In the genomic region with DNA sequence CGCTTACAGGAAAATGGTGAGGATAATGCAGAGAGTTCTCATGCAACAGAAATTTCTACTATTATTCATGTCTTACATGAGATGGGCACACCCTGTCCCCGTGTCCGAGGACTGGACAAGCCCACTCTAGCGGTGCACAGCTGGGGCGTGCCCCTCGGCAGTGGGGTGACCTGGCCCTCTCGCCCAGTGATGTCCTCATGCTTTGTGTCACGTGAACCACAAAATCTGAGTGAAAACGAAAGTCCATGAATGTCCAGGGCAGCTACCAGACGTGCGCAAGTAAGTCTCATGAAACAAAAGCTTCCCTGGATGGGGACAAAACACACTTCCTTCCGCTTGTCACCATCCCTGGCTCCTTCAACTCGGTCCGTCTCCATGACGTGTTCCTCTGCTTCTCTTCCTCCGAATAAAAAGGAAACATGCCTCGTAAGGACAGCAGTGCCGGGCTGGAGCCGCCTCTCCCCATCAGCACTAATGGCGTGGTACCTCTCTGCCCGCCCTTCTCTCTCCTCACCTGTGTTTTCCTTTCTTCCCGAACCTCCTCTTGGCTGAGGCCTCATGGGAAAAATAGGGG, we compare ENCODE assay signal across 8 cellular contexts. TPM values are rescaled to one million over a fixed set of nuclear protein-coding genes. Genes with fewer than 3 reads are reported as not detected.
DNase-seq lines count a peak whose midpoint lies in the region; ATAC-seq and TF ChIP-seq lines count a peak whose summit lies in the region.

No MANE protein-coding gene starts in this region.

- H3K36me3 ChIP-seq in muscle layer of colon (ENCODE audit: insufficient read depth, low read length) = no peaks in the 10 kb centered on the region

- CTCF ChIA-PET in AG04450 (lab: Charles Lee) = interaction anchor here (1.2 kb wide), 1 partner anchor 10 kb away, joined by 3 read pairs; no protein-coding TSS in a partner anchor

- H3K4me3 ChIP-seq in AG04450 (ENCODE audit: low read depth, low read length) (peak overlapping the region; percentile 55), dorsolateral prefrontal cortex (peak overlapping the region in 47 of 59 donors; percentile 1 to 54 (median 34)), muscle layer of colon (ENCODE audit: low read depth in 1 of 2, low read length in 2 of 2) (peak overlapping the region; percentile 15 to 51)

- peaks cover 20% of the 10 kb centered on the region for H3K4me1 ChIP-seq in muscle layer of colon (ENCODE audit: insufficient read depth, low read length)

- intact Hi-C loops in dorsolateral prefrontal cortex (cut with DNase I) = no loop called here

- TF ChIP-seq CTCF in AG04450 (IDR thresholded peaks at IDR 0.05; ENCODE audit: low read depth, low read length) (no peak), dorsolateral prefrontal cortex (IDR thresholded peaks at IDR 0.05 in 54 of 56, conservative IDR thresholded peaks at IDR 0.05 in 2 of 56; ENCODE audit: low read depth in 1 of 56, partially characterized antibody in 56 of 56) (no peak)

- ATAC-seq in GM21529 (IDR thresholded peaks at IDR 0.05; ENCODE audit: unreplicated experiment) = no peak
- ATAC-seq in GM21423 (IDR thresholded peaks at IDR 0.05; ENCODE audit: unreplicated experiment) = no peak

- no peaks in the 10 kb centered on the region for H3K27me3 ChIP-seq in AG04450 (ENCODE audit: control insufficient read depth, insufficient read depth, low read length)
- H3K27me3 ChIP-seq in dorsolateral prefrontal cortex = no peaks in the 10 kb centered on the region
- H3K27me3 ChIP-seq in muscle layer of colon (ENCODE audit: control insufficient read depth in 1 of 2, insufficient read depth in 2 of 2, low read length in 2 of 2) = no peaks in the 10 kb centered on the region

- H3K9ac ChIP-seq in muscle layer of colon (ENCODE audit: low read length) = no peak overlapping the region

- H3K27ac ChIP-seq in AG04450 (ENCODE audit: low read depth, low read length) (peak overlapping the region; percentile 94), dorsolateral prefrontal cortex (peak overlapping the region in 46 of 59 donors; percentile 8 to 85 (median 62)), muscle layer of colon (ENCODE audit: low read depth, low read length) (peak overlapping the region; percentile 56)

- peaks cover 21% of the 10 kb centered on the region for H3K9me3 ChIP-seq in AG04450 (ENCODE audit: control insufficient read depth, insufficient read depth, low read length)
- H3K9me3 ChIP-seq in muscle layer of colon (ENCODE audit: low read length) = no peaks in the 10 kb centered on the region

- DNase-seq in AG04450 (ENCODE audit: low read depth, low spot score) (no peak), NCI-H146 (lab: John Stamatoyannopoulos, UW) (peak; percentile 85), dorsolateral prefrontal cortex (no peak), HuH-7.5 (ENCODE audit: low spot score) (no peak), NK-92 (lab: John Stamatoyannopoulos, UW; ENCODE audit: unreplicated experiment) (no peak)

- POLR2A ChIA-PET in AG04450 (lab: Yijun Ruan, JAX) = interaction anchor here (1.4 to 1.8 kb wide), 3 partner anchors 45 to 157 kb away, joined by 9 to 19 read pairs (median 11); partner anchors contain the start of gene ANKRD10

RNA-seq across cellular contexts. Expression of gene ANKRD10, which starts 45.6 kb away (rescaled TPM):
- 85.8 and 105 TPM in 2 replicates for polyA plus RNA-seq in AG04450 (2011; rRNA removed)
- polyA minus RNA-seq in AG04450 (2011; rRNA and poly(A)+ RNA removed) = 101 and 113 TPM in 2 replicates
- total RNA-seq in dorsolateral prefrontal cortex = 100 to 1,000 TPM; 107 to 197 (median 145) TPM
